Comparison of ENCODE assay signal across 1 cellular context in genomic region chr3:40240921-40241320, GRCh38.
TF ChIP-seq lines count a peak whose summit lies in the region.

No MANE protein-coding gene starts in this region.

TF ChIP-seq in GM23338, 12 proteins besides CTCF, POLR2A, EP300 and RAD21:
- TF ChIP-seq ETS1 (IDR thresholded peaks at IDR 0.05): no peak
- TF ChIP-seq STAT1 (IDR thresholded peaks at IDR 0.05; ENCODE audit: unreplicated experiment): no peak
- TF ChIP-seq JUNB (IDR thresholded peaks at IDR 0.05; ENCODE audit: unreplicated experiment): no peak
- TF ChIP-seq NANOG (IDR thresholded peaks at IDR 0.05; ENCODE audit: borderline replicate concordance): no peak
- TF ChIP-seq EZH2phosphoT487 (IDR thresholded peaks at IDR 0.05; ENCODE audit: unreplicated experiment): no peak
- TF ChIP-seq, protein P1, sequence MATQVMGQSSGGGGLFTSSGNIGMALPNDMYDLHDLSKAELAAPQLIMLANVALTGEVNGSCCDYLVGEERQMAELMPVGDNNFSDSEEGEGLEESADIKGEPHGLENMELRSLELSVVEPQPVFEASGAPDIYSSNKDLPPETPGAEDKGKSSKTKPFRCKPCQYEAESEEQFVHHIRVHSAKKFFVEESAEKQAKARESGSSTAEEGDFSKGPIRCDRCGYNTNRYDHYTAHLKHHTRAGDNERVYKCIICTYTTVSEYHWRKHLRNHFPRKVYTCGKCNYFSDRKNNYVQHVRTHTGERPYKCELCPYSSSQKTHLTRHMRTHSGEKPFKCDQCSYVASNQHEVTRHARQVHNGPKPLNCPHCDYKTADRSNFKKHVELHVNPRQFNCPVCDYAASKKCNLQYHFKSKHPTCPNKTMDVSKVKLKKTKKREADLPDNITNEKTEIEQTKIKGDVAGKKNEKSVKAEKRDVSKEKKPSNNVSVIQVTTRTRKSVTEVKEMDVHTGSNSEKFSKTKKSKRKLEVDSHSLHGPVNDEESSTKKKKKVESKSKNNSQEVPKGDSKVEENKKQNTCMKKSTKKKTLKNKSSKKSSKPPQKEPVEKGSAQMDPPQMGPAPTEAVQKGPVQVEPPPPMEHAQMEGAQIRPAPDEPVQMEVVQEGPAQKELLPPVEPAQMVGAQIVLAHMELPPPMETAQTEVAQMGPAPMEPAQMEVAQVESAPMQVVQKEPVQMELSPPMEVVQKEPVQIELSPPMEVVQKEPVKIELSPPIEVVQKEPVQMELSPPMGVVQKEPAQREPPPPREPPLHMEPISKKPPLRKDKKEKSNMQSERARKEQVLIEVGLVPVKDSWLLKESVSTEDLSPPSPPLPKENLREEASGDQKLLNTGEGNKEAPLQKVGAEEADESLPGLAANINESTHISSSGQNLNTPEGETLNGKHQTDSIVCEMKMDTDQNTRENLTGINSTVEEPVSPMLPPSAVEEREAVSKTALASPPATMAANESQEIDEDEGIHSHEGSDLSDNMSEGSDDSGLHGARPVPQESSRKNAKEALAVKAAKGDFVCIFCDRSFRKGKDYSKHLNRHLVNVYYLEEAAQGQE (IDR thresholded peaks at IDR 0.05; ENCODE audit: unreplicated experiment): no peak
- TF ChIP-seq EZH2 (IDR thresholded peaks at IDR 0.05; ENCODE audit: low read depth, unreplicated experiment): no peak
- no peak for TF ChIP-seq ZNF331 (CRISPR knock-in tag; IDR thresholded peaks at IDR 0.05; ENCODE audit: low read depth)
- TF ChIP-seq ZNF114 (CRISPR knock-in tag; IDR thresholded peaks at IDR 0.05): no peak
